ENCODE assay signal across 14 cellular contexts in genomic region chr19:6058411-6059201, GRCh38. TPM values are rescaled to one million over a fixed set of nuclear protein-coding genes. Genes with fewer than 3 reads are reported as not detected.
A peak's percentile ranks its signal among the peaks of the same experiment; 100 is the strongest.
DNase-seq lines count a peak whose midpoint lies in the region; ATAC-seq and TF ChIP-seq lines count a peak whose summit lies in the region.
"Had no signal": no experiment of that assay in that cellular context is flagged by ENCODE, and none has a peak within 500 bp of the region (broad histone marks: within the 10 kb centered on the region; RNA-seq: fewer than 3 reads in every experiment).

No MANE protein-coding gene starts in this region.

- intact Hi-C loops in activated CD8-positive, alpha-beta T cell treated with anti-CD3 and anti-CD28 coated beads for 36 hours (cut with micrococcal nuclease), result no loop called here
- intact Hi-C loops in transverse colon (cut with DNase I; ENCODE audit: low total_unique reads), result loop anchor here (2.0 kb wide), 1 partner anchor 50 kb away; no protein-coding TSS in a partner anchor

- CTCF ChIA-PET in activated CD8-positive, alpha-beta T cell treated with anti-CD3 and anti-CD28 coated beads, Interleukin-2, amount 10 ng/mL, durations not matched to agents 7 days and 5 days (lab: Charles Lee), result no interaction called here
- CTCF ChIA-PET in activated CD8-positive, alpha-beta T cell treated with anti-CD3 and anti-CD28 coated beads for 36 hours (lab: Charles Lee), result interaction anchor here (1.4 to 1.8 kb wide), 2 partner anchors 10 to 67 kb away, joined by 4 to 7 read pairs; no protein-coding TSS in a partner anchor

- H3K27ac ChIP-seq in duodenal mucosa (ENCODE audit: low read depth, low read length), result peak overlapping the region; percentile 67
- H3K27ac ChIP-seq in neural progenitor cell, result no peak overlapping the region
- peak overlapping the region; percentile 90 to 95 (median 92) for H3K27ac ChIP-seq in transverse colon

- no peaks in the 10 kb centered on the region for H3K79me2 ChIP-seq in neural progenitor cell (ENCODE audit: low read depth)

- no peaks in the 10 kb centered on the region for H3K27me3 Mint-ChIP-seq in activated CD8-positive, alpha-beta T cell treated with anti-CD3 and anti-CD28 coated beads, Interleukin-2, amount 10 ng/mL, durations not matched to agents 7 days and 5 days (ENCODE audit: low read depth)
- no peaks in the 10 kb centered on the region for H3K27me3 Mint-ChIP-seq in activated CD8-positive, alpha-beta T cell treated with anti-CD3 and anti-CD28 coated beads for 36 hours
- H3K27me3 Mint-ChIP-seq in neural progenitor cell (ENCODE audit: insufficient read depth, low read depth), result peaks cover 8% of the 10 kb centered on the region

- DNase-seq in activated CD8-positive, alpha-beta T cell treated with anti-CD3 and anti-CD28 coated beads, Interleukin-2, amount 10 ng/mL, durations not matched to agents 7 days and 5 days, result no peak
- no peak for DNase-seq in activated CD8-positive, alpha-beta T cell treated with anti-CD3 and anti-CD28 coated beads for 36 hours
- no peak for DNase-seq in neural progenitor cell (ENCODE audit: low spot score)
- DNase-seq in transverse colon, result peak; percentile 5
- DNase-seq in activated CD4-positive, CD25-positive, alpha-beta regulatory T cell (lab: John Stamatoyannopoulos, UW), result no peak
- DNase-seq in AML-193 (lab: John Stamatoyannopoulos, UW), result no peak
- DNase-seq in AG08395 (ENCODE audit: low spot score), result no peak
- DNase-seq: activated naive CD4-positive, alpha-beta T cell treated with Interleukin-2 at 50 U/mL for 16 hours; Calu3; cortex of kidney; NCI-H2171 treated with DMSO at 0.1 percent for 48 hours; stimulated activated CD4-positive, alpha-beta T cell treated with anti-CD3 and anti-CD28 coated beads, Interleukin-2, amount 100 ng/mL, for 48 hours; stimulated activated naive B cell treated with anti-CD40 and anti-IgM and Interleukin-4, amounts not matched to agents 10 μg/mL and 1 μg/mL and 100 μg/mL, for 72 hours had no signal

- H3K9ac ChIP-seq in duodenal mucosa (ENCODE audit: low read depth in 1 of 2, low read length in 2 of 2), result no peak overlapping the region
- H3K9ac ChIP-seq in neural progenitor cell, result no peak overlapping the region

- no peak for TF ChIP-seq CTCF in activated CD8-positive, alpha-beta T cell treated with anti-CD3 and anti-CD28 coated beads for 36 hours (IDR thresholded peaks at IDR 0.05)
- no peak for TF ChIP-seq CTCF in neural progenitor cell (IDR thresholded peaks at IDR 0.05)
- TF ChIP-seq CTCF in transverse colon (IDR thresholded peaks at IDR 0.05), result no peak

- in situ Hi-C loops in transverse colon (cut with MboI; ENCODE audit: low pct_ligation_motif_present in 1 of 4, low pct_unique_long_range_greater_than_20kb in 1 of 4, low sequenced_read_pairs in 3 of 4), result loop anchor here in 1 of 4 donors (10.0 kb wide), 1 partner anchor 66 kb away; no protein-coding TSS in a partner anchor

- no peak overlapping the region for H3K4me2 ChIP-seq in neural progenitor cell

- H3K4me3 ChIP-seq in duodenal mucosa (ENCODE audit: low read depth in 1 of 2, low read length in 2 of 2) (no peak overlapping the region), neural progenitor cell (no peak overlapping the region), transverse colon (no peak overlapping the region)

- H3K9me3 Mint-ChIP-seq in activated CD8-positive, alpha-beta T cell treated with anti-CD3 and anti-CD28 coated beads, Interleukin-2, amount 10 ng/mL, durations not matched to agents 7 days and 5 days (ENCODE audit: insufficient read depth), result no peaks in the 10 kb centered on the region
- H3K9me3 Mint-ChIP-seq in activated CD8-positive, alpha-beta T cell treated with anti-CD3 and anti-CD28 coated beads for 36 hours, result no peaks in the 10 kb centered on the region
- peaks cover 28% of the 10 kb centered on the region for H3K9me3 Mint-ChIP-seq in neural progenitor cell
- H3K9me3 Mint-ChIP-seq: stimulated activated naive B cell treated with anti-CD40 and anti-IgM and Interleukin-4, amounts not matched to agents 10 μg/mL and 1 μg/mL and 100 μg/mL, for 72 hours had no signal

- H2AFZ ChIP-seq in neural progenitor cell (replicated peaks), result no peak overlapping the region

- no peak overlapping the region for H3K4me3 Mint-ChIP-seq in activated CD8-positive, alpha-beta T cell treated with anti-CD3 and anti-CD28 coated beads, Interleukin-2, amount 10 ng/mL, durations not matched to agents 7 days and 5 days
- no peak overlapping the region for H3K4me3 Mint-ChIP-seq in activated CD8-positive, alpha-beta T cell treated with anti-CD3 and anti-CD28 coated beads for 36 hours
- no peak overlapping the region for H3K4me3 Mint-ChIP-seq in neural progenitor cell
- H3K4me3 Mint-ChIP-seq: stimulated activated naive B cell treated with anti-CD40 and anti-IgM and Interleukin-4, amounts not matched to agents 10 μg/mL and 1 μg/mL and 100 μg/mL, for 72 hours had no signal

- H4K20me1 ChIP-seq in neural progenitor cell (ENCODE audit: low read depth), result no peaks in the 10 kb centered on the region

- no peaks in the 10 kb centered on the region for H3K27me3 ChIP-seq in duodenal mucosa (ENCODE audit: control insufficient read depth in 1 of 2, insufficient read depth in 2 of 2, low read length in 2 of 2)
- H3K27me3 ChIP-seq in neural progenitor cell, result no peaks in the 10 kb centered on the region
- H3K27me3 ChIP-seq in transverse colon, result no peaks in the 10 kb centered on the region

- TF ChIP-seq EP300 in transverse colon (IDR thresholded peaks at IDR 0.05; ENCODE audit: low read depth), result no peak

- H3K9me3 ChIP-seq in duodenal mucosa (ENCODE audit: control insufficient read depth in 1 of 2, low read length in 2 of 2) (no peaks in the 10 kb centered on the region), neural progenitor cell (ENCODE audit: low read depth) (no peaks in the 10 kb centered on the region), transverse colon (no peaks in the 10 kb centered on the region)

- peak overlapping the region; percentile 34 for H3K27ac Mint-ChIP-seq in activated CD8-positive, alpha-beta T cell treated with anti-CD3 and anti-CD28 coated beads, Interleukin-2, amount 10 ng/mL, durations not matched to agents 7 days and 5 days
- no peak overlapping the region for H3K27ac Mint-ChIP-seq in activated CD8-positive, alpha-beta T cell treated with anti-CD3 and anti-CD28 coated beads for 36 hours
- H3K27ac Mint-ChIP-seq in neural progenitor cell, result peak overlapping the region; percentile 25
- H3K27ac Mint-ChIP-seq: stimulated activated naive B cell treated with anti-CD40 and anti-IgM and Interleukin-4, amounts not matched to agents 10 μg/mL and 1 μg/mL and 100 μg/mL, for 72 hours had no signal

- no peak for TF ChIP-seq POLR2A in transverse colon (IDR thresholded peaks at IDR 0.05)

- WGBS in transverse colon (ENCODE audit: low coverage in 1 of 2), 2 donors, result 84% methylated on average over 13 to 17 of the region's 17 CpGs

- ATAC-seq in activated CD8-positive, alpha-beta T cell treated with anti-CD3 and anti-CD28 coated beads, Interleukin-2, amount 10 ng/mL, durations not matched to agents 7 days and 5 days, result no peak
- no peak for ATAC-seq in activated CD8-positive, alpha-beta T cell treated with anti-CD3 and anti-CD28 coated beads for 36 hours
- ATAC-seq: stimulated activated naive B cell treated with anti-CD40 and anti-IgM and Interleukin-4, amounts not matched to agents 10 μg/mL and 1 μg/mL and 100 μg/mL, for 72 hours had no signal

- POLR2A ChIA-PET in activated CD8-positive, alpha-beta T cell treated with anti-CD3 and anti-CD28 coated beads, Interleukin-2, amount 10 ng/mL, durations not matched to agents 7 days and 5 days (lab: Charles Lee), result no interaction called here
- POLR2A ChIA-PET in activated CD8-positive, alpha-beta T cell treated with anti-CD3 and anti-CD28 coated beads for 36 hours (lab: Charles Lee), result no interaction called here

- no peaks in the 10 kb centered on the region for H3F3A ChIP-seq in neural progenitor cell (ENCODE audit: low read depth)

- H3K4me1 Mint-ChIP-seq in activated CD8-positive, alpha-beta T cell treated with anti-CD3 and anti-CD28 coated beads, Interleukin-2, amount 10 ng/mL, durations not matched to agents 7 days and 5 days (ENCODE audit: low read depth), result peaks cover 42% of the 10 kb centered on the region
- H3K4me1 Mint-ChIP-seq in activated CD8-positive, alpha-beta T cell treated with anti-CD3 and anti-CD28 coated beads for 36 hours (ENCODE audit: low read depth), result peaks cover 40% of the 10 kb centered on the region
- peaks cover 50% of the 10 kb centered on the region for H3K4me1 Mint-ChIP-seq in neural progenitor cell

- H3K36me3 Mint-ChIP-seq in activated CD8-positive, alpha-beta T cell treated with anti-CD3 and anti-CD28 coated beads, Interleukin-2, amount 10 ng/mL, durations not matched to agents 7 days and 5 days (ENCODE audit: low read depth), result no peaks in the 10 kb centered on the region
- H3K36me3 Mint-ChIP-seq in activated CD8-positive, alpha-beta T cell treated with anti-CD3 and anti-CD28 coated beads for 36 hours (ENCODE audit: low read depth), result no peaks in the 10 kb centered on the region
- H3K36me3 Mint-ChIP-seq in neural progenitor cell, result peaks cover 48% of the 10 kb centered on the region
- H3K36me3 Mint-ChIP-seq: stimulated activated naive B cell treated with anti-CD40 and anti-IgM and Interleukin-4, amounts not matched to agents 10 μg/mL and 1 μg/mL and 100 μg/mL, for 72 hours had no signal

- H3K4me1 ChIP-seq in duodenal mucosa (ENCODE audit: control insufficient read depth in 1 of 2, insufficient read depth in 2 of 2, low read length in 2 of 2) (peaks cover 34 to 56% of the 10 kb centered on the region in 2 donors), neural progenitor cell (no peaks in the 10 kb centered on the region), transverse colon (peaks cover 56 to 79% (median 68%) of the 10 kb centered on the region in 4 donors)

- no peaks in the 10 kb centered on the region for H3K36me3 ChIP-seq in duodenal mucosa (ENCODE audit: control insufficient read depth in 1 of 2, insufficient read depth in 2 of 2, low read length in 2 of 2)
- H3K36me3 ChIP-seq in neural progenitor cell, result no peaks in the 10 kb centered on the region
- no peaks in the 10 kb centered on the region for H3K36me3 ChIP-seq in transverse colon

RNA-seq across cellular contexts. Expression of gene RFX2, which starts 51.7 kb away (rescaled TPM):
- 10 to 100 TPM; 12.3 to 13.8 TPM for total RNA-seq in activated CD8-positive, alpha-beta T cell treated with anti-CD3 and anti-CD28 coated beads, Interleukin-2, amount 10 ng/mL, durations not matched to agents 7 days and 5 days
- total RNA-seq in activated CD8-positive, alpha-beta T cell treated with anti-CD3 and anti-CD28 coated beads for 36 hours, result 10 to 100 TPM in 1 of 2 experiments, 1 to 10 TPM in 1; 8.9 to 10.5 TPM
- 6.2 and 11.0 TPM in 2 replicates for total RNA-seq in neural progenitor cell (ENCODE audit: low replicate concordance)
- 10 to 100 TPM in 2 of 4 donors, 1 to 10 TPM in 2; 6.1 to 57.5 (median 11.8) TPM for total RNA-seq in transverse colon
